ENCODE assay signal across 1 cellular context in genomic region chr2:121754851-121755236, GRCh38.
TF ChIP-seq lines count a peak whose summit lies in the region.

No MANE protein-coding gene starts in this region.

TF ChIP-seq in H1, 55 proteins besides CTCF, POLR2A, EP300 and RAD21 (continued from another document):
- TF ChIP-seq E2F6 (IDR thresholded peaks at IDR 0.05) (no peak), RNF2 (IDR thresholded peaks at IDR 0.05; ENCODE audit: borderline replicate concordance, low read depth, low read length, missing control alignments, poor library complexity, severe bottlenecking) (no peak), SIX5 (IDR thresholded peaks at IDR 0.05; ENCODE audit: low read depth, low read length) (no peak), RFX5 (IDR thresholded peaks at IDR 0.05; ENCODE audit: borderline replicate concordance, low read depth, low read length) (no peak)
